Comparison of ENCODE assay signal across 14 cellular contexts in genomic region chr6:111989743-111990142, GRCh38.
DNase-seq lines count a peak whose midpoint lies in the region; ATAC-seq and TF ChIP-seq lines count a peak whose summit lies in the region.
"Had no signal": no experiment of that assay in that cellular context is flagged by ENCODE, and none has a peak within 500 bp of the region (broad histone marks: within the 10 kb centered on the region; RNA-seq: fewer than 3 reads in every experiment).

No MANE protein-coding gene starts in this region.

- H3K27ac ChIP-seq in thyroid gland = peak overlapping the region; percentile 0 to 81 (median 39)
- H3K27ac ChIP-seq: BLaER1, hepatocyte, HL-60, testis had no signal

- no peak for TF ChIP-seq CTCF in thyroid gland (IDR thresholded peaks at IDR 0.05)

- peak overlapping the region; percentile 90 for H3K27ac Mint-ChIP-seq in activated naive CD4-positive, alpha-beta T cell treated with anti-CD3 and anti-CD28 coated beads, Interleukin-2, amount 50 U/mL, for 24 hours

- peaks cover 38 to 41% of the 10 kb centered on the region in 2 donors for H3K4me1 ChIP-seq in thyroid gland
- H3K4me1 ChIP-seq: testis had no signal

- no peaks in the 10 kb centered on the region for H3K27me3 ChIP-seq in thyroid gland
- H3K27me3 ChIP-seq: BLaER1, hepatocyte, testis had no signal

- no peaks in the 10 kb centered on the region for H3K27me3 Mint-ChIP-seq in activated naive CD4-positive, alpha-beta T cell treated with anti-CD3 and anti-CD28 coated beads, Interleukin-2, amount 50 U/mL, for 24 hours
- H3K27me3 Mint-ChIP-seq in activated T-cell treated with anti-CD3 and anti-CD28 coated beads, Interleukin-2, amount 50 U/mL, for 4 hours (ENCODE audit: low read depth) = no peaks in the 10 kb centered on the region

- no peak overlapping the region for H3K4me3 ChIP-seq in thyroid gland (replicated peaks in 1 of 3)
- H3K4me3 ChIP-seq: BLaER1, hepatocyte, testis had no signal

- peak overlapping the region; percentile 26 for H3K4me3 Mint-ChIP-seq in activated naive CD4-positive, alpha-beta T cell treated with anti-CD3 and anti-CD28 coated beads, Interleukin-2, amount 50 U/mL, for 24 hours
- peak overlapping the region; percentile 0 for H3K4me3 Mint-ChIP-seq in activated T-cell treated with anti-CD3 and anti-CD28 coated beads, Interleukin-2, amount 50 U/mL, for 4 hours

- H3K9me3 Mint-ChIP-seq in activated naive CD4-positive, alpha-beta T cell treated with anti-CD3 and anti-CD28 coated beads, Interleukin-2, amount 50 U/mL, for 24 hours = no peaks in the 10 kb centered on the region
- no peaks in the 10 kb centered on the region for H3K9me3 Mint-ChIP-seq in activated T-cell treated with anti-CD3 and anti-CD28 coated beads, Interleukin-2, amount 50 U/mL, for 4 hours

- intact Hi-C loops in thyroid gland (cut with DNase I) = loop anchor here (10.0 kb wide), 2 partner anchors 115 to 185 kb away; partner anchors contain the start of gene FYN

- no peaks in the 10 kb centered on the region for H3K9me3 ChIP-seq in thyroid gland
- H3K9me3 ChIP-seq: testis had no signal

- peak; percentile 54 for ATAC-seq in HG03025 (IDR thresholded peaks at IDR 0.05; ENCODE audit: low FRiP score, unreplicated experiment)
- ATAC-seq in activated T-cell treated with anti-CD3 and anti-CD28 coated beads, Interleukin-2, amount 50 U/mL, for 4 hours = peak; percentile 38 to 44
- ATAC-seq: SK-N-SH treated with all-trans-retinoic acid at 6 μM for 48 hours had no signal

- peaks cover 6% of the 10 kb centered on the region for H3K36me3 Mint-ChIP-seq in activated naive CD4-positive, alpha-beta T cell treated with anti-CD3 and anti-CD28 coated beads, Interleukin-2, amount 50 U/mL, for 24 hours
- no peaks in the 10 kb centered on the region for H3K36me3 Mint-ChIP-seq in activated T-cell treated with anti-CD3 and anti-CD28 coated beads, Interleukin-2, amount 50 U/mL, for 4 hours (ENCODE audit: insufficient read depth)

- no peak for TF ChIP-seq POLR2A in thyroid gland (IDR thresholded peaks at IDR 0.05)

- DNase-seq in activated naive CD4-positive, alpha-beta T cell (lab: John Stamatoyannopoulos, UW) = no peak
- peak; percentile 22 for DNase-seq in activated T-cell treated with anti-CD3 and anti-CD28 coated beads, Interleukin-2, amount 50 U/mL, for 4 hours
- peak; percentile 18 to 23 for DNase-seq in thyroid gland
- no peak for DNase-seq in putamen (ENCODE audit: low spot score)
- DNase-seq in mucosa of gallbladder (ENCODE audit: low spot score) = no peak
- DNase-seq in A172 (ENCODE audit: low spot score) = no peak
- DNase-seq: NCI-H2171 treated with DMSO at 0.1 percent for 48 hours, testis had no signal

- WGBS in thyroid gland, 2 donors = 34 to 46% methylated on average over 2 of the region's 2 CpGs

- peaks cover 95% of the 10 kb centered on the region for H3K4me1 Mint-ChIP-seq in activated naive CD4-positive, alpha-beta T cell treated with anti-CD3 and anti-CD28 coated beads, Interleukin-2, amount 50 U/mL, for 24 hours
- H3K4me1 Mint-ChIP-seq in activated T-cell treated with anti-CD3 and anti-CD28 coated beads, Interleukin-2, amount 50 U/mL, for 4 hours (ENCODE audit: low read depth) = peaks cover 91% of the 10 kb centered on the region

- H3K36me3 ChIP-seq in thyroid gland = no peaks in the 10 kb centered on the region
- H3K36me3 ChIP-seq: BLaER1 had no signal

Comparison
In these comparisons a context has a peak if more than half of its experiments do, and no peak if none do; other contexts are left out.
1. DNase-seq: peak in activated T-cell treated with anti-CD3 and anti-CD28 coated beads, Interleukin-2, amount 50 U/mL, for 4 hours (single experiment) and thyroid gland (2 of 2); none in activated naive CD4-positive, alpha-beta T cell (0 of 4), putamen (single experiment), mucosa of gallbladder (single experiment) and A172 (single experiment).